Comparison of ENCODE assay signal across 2 cellular contexts in the genomic region with DNA sequence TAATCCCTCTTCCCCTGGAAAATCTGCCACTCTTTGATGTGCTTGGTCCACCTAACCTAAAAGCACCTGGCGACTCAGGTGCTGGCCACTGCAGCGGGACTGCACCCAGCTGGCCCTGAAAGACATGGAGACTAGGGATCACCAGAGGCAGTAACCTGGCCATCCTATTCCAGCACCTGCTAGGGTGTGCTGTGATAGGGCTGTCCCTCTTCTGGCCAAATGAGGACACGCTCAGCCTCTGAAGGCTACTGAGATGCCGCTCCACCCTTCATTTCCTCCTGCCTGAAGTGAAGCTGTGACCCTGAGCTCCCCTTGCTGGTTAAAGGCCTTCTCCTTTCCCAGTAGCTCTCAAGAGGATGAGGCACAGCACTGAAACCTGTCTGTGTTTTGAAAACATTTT.
TF ChIP-seq lines count a peak whose summit lies in the region.

No MANE protein-coding gene starts in this region.

TF ChIP-seq in HepG2, 621 proteins besides CTCF, POLR2A, EP300 and RAD21:
- TF ChIP-seq KAT8 (CRISPR knock-in tag; IDR thresholded peaks at IDR 0.05) = no peak
- no peak for TF ChIP-seq ZNF329 (CRISPR knock-in tag; IDR thresholded peaks at IDR 0.05; ENCODE audit: low read depth)
- no peak for TF ChIP-seq ZNF678 (CRISPR knock-in tag; IDR thresholded peaks at IDR 0.05)
- no peak for TF ChIP-seq NFKB2 (CRISPR knock-in tag; IDR thresholded peaks at IDR 0.05; ENCODE audit: borderline replicate concordance)
- TF ChIP-seq ELF1 (CRISPR knock-in tag; IDR thresholded peaks at IDR 0.05) = no peak
- TF ChIP-seq ZNF225 (CRISPR knock-in tag; IDR thresholded peaks at IDR 0.05) = no peak
- no peak for TF ChIP-seq SMAD1 (CRISPR knock-in tag; IDR thresholded peaks at IDR 0.05; ENCODE audit: borderline replicate concordance, low read depth)
TF ChIP-seq in HepG2: peak in this region for 0.

TF ChIP-seq in K562, 482 proteins besides CTCF, POLR2A, EP300 and RAD21:
- TF ChIP-seq LARP7 (IDR thresholded peaks at IDR 0.05) (no peak), CBFB (CRISPR knock-in tag; IDR thresholded peaks at IDR 0.05) (no peak), ZNF253 (CRISPR knock-in tag; conservative IDR thresholded peaks at IDR 0.05) (no peak), POLR2B (IDR thresholded peaks at IDR 0.05; ENCODE audit: low read depth, partially characterized antibody) (no peak), GABPB2 (CRISPR knock-in tag; conservative IDR thresholded peaks at IDR 0.05) (no peak), ZNF41 (CRISPR knock-in tag; conservative IDR thresholded peaks at IDR 0.05) (no peak), FOS (IDR thresholded peaks at IDR 0.05; ENCODE audit: extremely low read depth, insufficient read length) (no peak), GTF2E2 (tag; IDR thresholded peaks at IDR 0.05) (no peak), SMAD3 (CRISPR knock-in tag; conservative IDR thresholded peaks at IDR 0.05) (no peak), FOXM1 (IDR thresholded peaks at IDR 0.05; ENCODE audit: low read depth) (no peak), FOXM1 (CRISPR knock-in tag; IDR thresholded peaks at IDR 0.05; ENCODE audit: low read depth) (no peak)
- TF ChIP-seq, protein P1, sequence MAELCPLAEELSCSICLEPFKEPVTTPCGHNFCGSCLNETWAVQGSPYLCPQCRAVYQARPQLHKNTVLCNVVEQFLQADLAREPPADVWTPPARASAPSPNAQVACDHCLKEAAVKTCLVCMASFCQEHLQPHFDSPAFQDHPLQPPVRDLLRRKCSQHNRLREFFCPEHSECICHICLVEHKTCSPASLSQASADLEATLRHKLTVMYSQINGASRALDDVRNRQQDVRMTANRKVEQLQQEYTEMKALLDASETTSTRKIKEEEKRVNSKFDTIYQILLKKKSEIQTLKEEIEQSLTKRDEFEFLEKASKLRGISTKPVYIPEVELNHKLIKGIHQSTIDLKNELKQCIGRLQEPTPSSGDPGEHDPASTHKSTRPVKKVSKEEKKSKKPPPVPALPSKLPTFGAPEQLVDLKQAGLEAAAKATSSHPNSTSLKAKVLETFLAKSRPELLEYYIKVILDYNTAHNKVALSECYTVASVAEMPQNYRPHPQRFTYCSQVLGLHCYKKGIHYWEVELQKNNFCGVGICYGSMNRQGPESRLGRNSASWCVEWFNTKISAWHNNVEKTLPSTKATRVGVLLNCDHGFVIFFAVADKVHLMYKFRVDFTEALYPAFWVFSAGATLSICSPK (IDR thresholded peaks at IDR 0.05; ENCODE audit: borderline replicate concordance) = no peak
- TF ChIP-seq, protein P2, sequence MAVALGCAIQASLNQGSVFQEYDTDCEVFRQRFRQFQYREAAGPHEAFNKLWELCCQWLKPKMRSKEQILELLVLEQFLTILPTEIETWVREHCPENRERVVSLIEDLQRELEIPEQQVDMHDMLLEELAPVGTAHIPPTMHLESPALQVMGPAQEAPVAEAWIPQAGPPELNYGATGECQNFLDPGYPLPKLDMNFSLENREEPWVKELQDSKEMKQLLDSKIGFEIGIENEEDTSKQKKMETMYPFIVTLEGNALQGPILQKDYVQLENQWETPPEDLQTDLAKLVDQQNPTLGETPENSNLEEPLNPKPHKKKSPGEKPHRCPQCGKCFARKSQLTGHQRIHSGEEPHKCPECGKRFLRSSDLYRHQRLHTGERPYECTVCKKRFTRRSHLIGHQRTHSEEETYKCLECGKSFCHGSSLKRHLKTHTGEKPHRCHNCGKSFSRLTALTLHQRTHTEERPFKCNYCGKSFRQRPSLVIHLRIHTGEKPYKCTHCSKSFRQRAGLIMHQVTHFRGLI (CRISPR knock-in tag; IDR thresholded peaks at IDR 0.05) = no peak
- TF ChIP-seq, protein P3, sequence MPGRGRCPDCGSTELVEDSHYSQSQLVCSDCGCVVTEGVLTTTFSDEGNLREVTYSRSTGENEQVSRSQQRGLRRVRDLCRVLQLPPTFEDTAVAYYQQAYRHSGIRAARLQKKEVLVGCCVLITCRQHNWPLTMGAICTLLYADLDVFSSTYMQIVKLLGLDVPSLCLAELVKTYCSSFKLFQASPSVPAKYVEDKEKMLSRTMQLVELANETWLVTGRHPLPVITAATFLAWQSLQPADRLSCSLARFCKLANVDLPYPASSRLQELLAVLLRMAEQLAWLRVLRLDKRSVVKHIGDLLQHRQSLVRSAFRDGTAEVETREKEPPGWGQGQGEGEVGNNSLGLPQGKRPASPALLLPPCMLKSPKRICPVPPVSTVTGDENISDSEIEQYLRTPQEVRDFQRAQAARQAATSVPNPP (IDR thresholded peaks at IDR 0.05; ENCODE audit: borderline replicate concordance, insufficient read depth, insufficient read length) = no peak
TF ChIP-seq in K562: peak in this region for 0.
